In the genomic region with DNA sequence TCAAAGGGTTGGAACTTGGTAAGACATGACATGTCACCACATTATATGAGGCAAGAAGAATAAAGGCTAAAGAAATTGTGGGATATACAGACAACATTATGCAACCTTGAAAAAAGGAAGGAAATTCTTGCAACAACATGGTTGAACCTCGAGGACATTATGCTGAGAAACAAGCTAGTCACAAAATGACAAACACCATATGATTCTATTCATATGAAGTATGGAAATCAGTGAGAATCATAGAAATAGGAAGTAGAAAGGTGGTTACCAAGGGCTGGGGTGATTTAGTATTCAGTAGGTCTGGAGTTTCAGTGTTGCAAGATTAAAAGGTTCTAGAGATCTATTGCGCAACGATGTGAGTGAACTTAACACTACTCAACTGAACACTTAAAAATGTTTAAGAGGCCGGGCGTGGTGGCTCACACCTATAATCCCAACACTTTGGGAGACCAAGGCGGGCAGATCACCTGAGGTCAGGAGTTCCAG, we compare ENCODE assay signal across 25 cellular contexts.
A peak's percentile ranks its signal among the peaks of the same experiment; 100 is the strongest.
DNase-seq lines count a peak whose midpoint lies in the region; FAIRE-seq and TF ChIP-seq lines count a peak whose summit lies in the region.
"Had no signal": no experiment of that assay in that cellular context is flagged by ENCODE, and none has a peak within 500 bp of the region (broad histone marks: within the 10 kb centered on the region; RNA-seq: fewer than 3 reads in every experiment).

No MANE protein-coding gene starts in this region.

- H3K4me1 Mint-ChIP-seq in endothelial cell (ENCODE audit: unreplicated experiment), result no peaks in the 10 kb centered on the region
- H3K4me1 Mint-ChIP-seq: naive B cell had no signal

- H3K27ac Mint-ChIP-seq in endothelial cell (ENCODE audit: unreplicated experiment), result no peak overlapping the region
- H3K27ac Mint-ChIP-seq: CD8-positive, alpha-beta T cell; dendritic cell treated with granulocyte-macrophage colony-stimulating factor and Interleukin-4, amounts not matched to agents 40 ng/mL and 50 ng/mL, for 4 days; memory B cell; naive B cell; T-helper 2 cell treated with Interferon-gamma antibody and Interleukin-4, amounts not matched to agents 5 μg/mL and 100 μg/mL, for 36 hours had no signal

- no peak for FAIRE-seq in GM19239 (lab: Jason Lieb, UNC)
- FAIRE-seq: endothelial cell of umbilical vein, GM12878, keratinocyte had no signal

- H3K36me3 Mint-ChIP-seq in endothelial cell (ENCODE audit: low read depth, unreplicated experiment), result no peaks in the 10 kb centered on the region
- H3K36me3 Mint-ChIP-seq: CD8-positive, alpha-beta T cell; memory B cell; naive B cell had no signal

- H3K9me3 Mint-ChIP-seq in endothelial cell (ENCODE audit: unreplicated experiment), result no peaks in the 10 kb centered on the region
- H3K9me3 Mint-ChIP-seq: CD8-positive, alpha-beta T cell; memory B cell; naive B cell; T-helper 2 cell treated with Interferon-gamma antibody and Interleukin-4, amounts not matched to agents 5 μg/mL and 100 μg/mL, for 36 hours had no signal

- no peak overlapping the region for H3K27ac ChIP-seq in HL-60 (replicated peaks)
- H3K27ac ChIP-seq: sigmoid colon had no signal

- no peak for TF ChIP-seq CTCF in HL-60 (IDR thresholded peaks at IDR 0.05; ENCODE audit: insufficient read depth, low read length)
- TF ChIP-seq CTCF in epithelial cell of esophagus (IDR thresholded peaks at IDR 0.05; ENCODE audit: insufficient read depth, low read depth, low read length, missing control alignments), result no peak
- TF ChIP-seq CTCF in endothelial cell (IDR thresholded peaks at IDR 0.05; ENCODE audit: unreplicated experiment), result no peak

- H3K4me3 ChIP-seq in HL-60 (replicated peaks; ENCODE audit: insufficient read depth, low read length), result no peak overlapping the region
- no peak overlapping the region for H3K4me3 ChIP-seq in epithelial cell of esophagus (ENCODE audit: low read length)
- H3K4me3 ChIP-seq: GM12878, sigmoid colon had no signal

- no peaks in the 10 kb centered on the region for H3K27me3 ChIP-seq in HL-60 (ENCODE audit: insufficient read depth, poor library complexity, severe bottlenecking)
- H3K27me3 ChIP-seq: sigmoid colon had no signal

- no peaks in the 10 kb centered on the region for H3K27me3 Mint-ChIP-seq in endothelial cell (ENCODE audit: unreplicated experiment)
- H3K27me3 Mint-ChIP-seq: dendritic cell treated with granulocyte-macrophage colony-stimulating factor and Interleukin-4, amounts not matched to agents 40 ng/mL and 50 ng/mL, for 4 days had no signal

- peak; percentile 73 to 82 for DNase-seq in HL-60 (ENCODE audit: low read depth in 1 of 2, low spot score in 1 of 2)
- peak; percentile 95 for DNase-seq in NOMO-1 treated with dmso at 0.1 percent for 144 hours (lab: John Stamatoyannopoulos, UW; ENCODE audit: unreplicated experiment)
- DNase-seq in epithelial cell of esophagus (ENCODE audit: low read depth), result peak; percentile 23
- peak; percentile 34 for DNase-seq in pons (ENCODE audit: low spot score)
- DNase-seq in GM19239 (ENCODE audit: insufficient read length, low spot score), result no peak
- DNase-seq in endothelial cell (ENCODE audit: low spot score), result no peak
- DNase-seq in dedifferentiated amniotic fluid mesenchymal stem cell (ENCODE audit: extremely low spot score), result no peak
- DNase-seq: activated CD4-positive, alpha-beta T cell treated with anti-CD3 and anti-CD28 coated beads, Interleukin-2, amount 50 U/mL, for 4 hours; activated CD8-positive, alpha-beta memory T cell treated with anti-CD3 and anti-CD28 coated beads, Interleukin-2, amount 50 U/mL, for 48 hours; CD8-positive, alpha-beta T cell; DMS53; hypothalamus; Karpas-422; naive B cell; NCI-H1436 treated with DMSO at 0.1 percent for 48 hours; NCI-H69; PC-3; sigmoid colon; substantia nigra had no signal

- H3K4me3 Mint-ChIP-seq in endothelial cell (ENCODE audit: unreplicated experiment), result no peak overlapping the region
- H3K4me3 Mint-ChIP-seq: CD8-positive, alpha-beta T cell; dendritic cell treated with granulocyte-macrophage colony-stimulating factor and Interleukin-4, amounts not matched to agents 40 ng/mL and 50 ng/mL, for 4 days; memory B cell; naive B cell; T-helper 2 cell treated with Interferon-gamma antibody and Interleukin-4, amounts not matched to agents 5 μg/mL and 100 μg/mL, for 36 hours had no signal

Comparison
In these comparisons a context has a peak if more than half of its experiments do, and no peak if none do; other contexts are left out.
1. DNase-seq: peak in HL-60 (2 of 2), NOMO-1 treated with dmso at 0.1 percent for 144 hours (single experiment), epithelial cell of esophagus (single experiment) and pons (single experiment); none in GM19239 (single experiment), endothelial cell (single experiment) and dedifferentiated amniotic fluid mesenchymal stem cell (single experiment).